In genomic region chrX:37332987-37333658, GRCh38 we compare ENCODE assay signal across 26 cellular contexts. TPM values are rescaled to one million over a fixed set of nuclear protein-coding genes. Genes with fewer than 3 reads are reported as not detected.
DNase-seq lines count a peak whose midpoint lies in the region; ATAC-seq and TF ChIP-seq lines count a peak whose summit lies in the region.
"Had no signal": no experiment of that assay in that cellular context is flagged by ENCODE, and none has a peak within 500 bp of the region (broad histone marks: within the 10 kb centered on the region; RNA-seq: fewer than 3 reads in every experiment).

No MANE protein-coding gene starts in this region.

- in situ Hi-C loops in GM13977 (cut with MboI; ENCODE audit: low pct_unique_long_range_greater_than_20kb, low sequenced_read_pairs, unreplicated experiment) = no loop called here

- intact Hi-C loops in right lobe of liver (cut with DNase I) (no loop called here), ascending aorta (cut with DNase I) (no loop called here)

- H3K9me3 ChIP-seq in right lobe of liver (no peaks in the 10 kb centered on the region), ascending aorta (no peaks in the 10 kb centered on the region)
- H3K9me3 ChIP-seq: mucosa of descending colon had no signal

- H3K36me3 ChIP-seq in right lobe of liver = no peaks in the 10 kb centered on the region
- H3K36me3 ChIP-seq in ascending aorta = no peaks in the 10 kb centered on the region

- H3K27ac ChIP-seq in right lobe of liver = peak overlapping the region in 2 of 3 donors; percentile 61 to 70
- peak overlapping the region; percentile 27 for H3K27ac ChIP-seq in temporal lobe (ENCODE audit: low read depth, low read length)
- H3K27ac ChIP-seq in ascending aorta = no peak overlapping the region
- H3K27ac ChIP-seq: epithelial cell of prostate had no signal

- no peak for TF ChIP-seq CTCF in right lobe of liver (IDR thresholded peaks at IDR 0.05)
- no peak for TF ChIP-seq CTCF in GM13977 (IDR thresholded peaks at IDR 0.05; ENCODE audit: extremely low read depth, insufficient read depth, missing control alignments)
- TF ChIP-seq CTCF in ascending aorta (IDR thresholded peaks at IDR 0.05) = no peak

- WGBS in right lobe of liver (ENCODE audit: insufficient coverage, low coverage, low lambda C conversion rate, missing lambda C conversion rate) = 29% methylated on average over 8 of the region's 8 CpGs

- ATAC-seq in right lobe of liver = peak; percentile 77 to 96 (median 84)
- no peak for ATAC-seq in HG03442 (IDR thresholded peaks at IDR 0.05; ENCODE audit: unreplicated experiment)
- ATAC-seq: activated CD4-positive, alpha-beta T cell treated with anti-CD3 and anti-CD28 coated beads for 36 hours; left ventricle myocardium superior; mucosa of descending colon; Right ventricle myocardium inferior had no signal

- DNase-seq in MV-4-11 (lab: John Stamatoyannopoulos, UW) = peak; percentile 43
- DNase-seq in amniotic epithelial cell (ENCODE audit: low read depth) = peak; percentile 67
- DNase-seq in right lobe of liver = peak in 1 of 3 donors; percentile 50
- no peak for DNase-seq in GM13977 (ENCODE audit: low spot score)
- no peak for DNase-seq in ascending aorta (ENCODE audit: low spot score in 2 of 2)
- DNase-seq: activated CD4-positive, alpha-beta T cell treated with anti-CD3 and anti-CD28 coated beads for 36 hours; activated CD8-positive, alpha-beta memory T cell treated with anti-CD3 and anti-CD28 coated beads for 24 hours; activated naive CD4-positive, alpha-beta T cell treated with Interleukin-2 at 50 U/mL for 16 hours; activated T-cell treated with anti-CD3 and anti-CD28 coated beads, Interleukin-2, amount 50 U/mL, for 48 hours; CD4-positive, alpha-beta memory T cell; central memory CD4-positive, alpha-beta T cell; foreskin melanocyte; HCEC 1CT; hippocampal formation; left ventricle myocardium superior; mucosa of descending colon; NCI-H146; NCI-H510A treated with DMSO at 0.1 percent for 48 hours; stimulated activated CD4-positive, alpha-beta T cell treated with anti-CD3 and anti-CD28 coated beads, Interleukin-2, amount 100 ng/mL, for 48 hours; stimulated activated naive CD4-positive, alpha-beta T cell had no signal

- peak; percentile 27 for TF ChIP-seq POLR2A in right lobe of liver (IDR thresholded peaks at IDR 0.05)

- H3K27me3 ChIP-seq in right lobe of liver = no peaks in the 10 kb centered on the region
- no peaks in the 10 kb centered on the region for H3K27me3 ChIP-seq in ascending aorta

- H3K4me1 ChIP-seq in right lobe of liver (no peaks in the 10 kb centered on the region), ascending aorta (no peaks in the 10 kb centered on the region)

- peak overlapping the region in 2 of 3 donors; percentile 33 to 34 for H3K4me3 ChIP-seq in right lobe of liver
- H3K4me3 ChIP-seq in ascending aorta = no peak overlapping the region
- H3K4me3 ChIP-seq: mucosa of descending colon, smooth muscle cell had no signal

RNA-seq across cellular contexts. Expression of gene PRRG1, which starts 16.0 kb away (rescaled TPM):
- 1 to 10 TPM; 3.6 to 9.7 (median 6.5) TPM for total RNA-seq in right lobe of liver
- total RNA-seq in temporal lobe = 5.4 TPM
- 3.9 TPM for total RNA-seq in ascending aorta
- total RNA-seq: activated CD4-positive, alpha-beta T cell treated with anti-CD3 and anti-CD28 coated beads for 36 hours; CD4-positive, alpha-beta memory T cell; G401 had no signal

Comparison
In these comparisons a context has a peak if more than half of its experiments do, and no peak if none do; other contexts are left out.
1. DNase-seq: peak in MV-4-11 (single experiment) and amniotic epithelial cell (single experiment); none in GM13977 (single experiment) and ascending aorta (0 of 2).
2. H3K27ac ChIP-seq: peak in right lobe of liver (2 of 3) and temporal lobe (single experiment); none in ascending aorta (0 of 2).
3. H3K4me3 ChIP-seq: peak in right lobe of liver (2 of 3); none in ascending aorta (0 of 2).